In the genomic region with DNA sequence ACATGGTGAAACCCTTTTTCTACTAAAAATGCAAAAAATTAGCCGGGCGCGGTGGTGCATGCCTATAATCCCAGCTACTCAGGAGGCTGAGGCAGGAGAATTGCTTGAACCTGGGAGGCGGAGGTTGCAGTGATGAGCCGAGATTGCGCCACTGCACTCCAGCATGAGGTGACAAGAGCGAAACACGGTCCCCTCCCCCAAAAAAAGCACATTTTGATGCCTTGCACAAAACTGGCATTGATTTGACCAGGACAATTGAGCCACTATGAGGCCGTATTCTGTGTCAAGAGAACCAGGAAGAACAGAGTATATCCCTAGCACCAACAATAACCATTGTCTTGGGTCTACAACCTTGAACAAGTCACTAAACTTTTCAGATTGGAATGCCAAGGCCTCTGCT, we compare ENCODE assay signal across 1 cellular context.
TF ChIP-seq lines count a peak whose summit lies in the region.

No MANE protein-coding gene starts in this region.

TF ChIP-seq in H1, 55 proteins besides CTCF, POLR2A, EP300 and RAD21:
- TF ChIP-seq TAF1 (IDR thresholded peaks at IDR 0.05; ENCODE audit: low read depth, low read length) = no peak
- TF ChIP-seq, protein P1, sequence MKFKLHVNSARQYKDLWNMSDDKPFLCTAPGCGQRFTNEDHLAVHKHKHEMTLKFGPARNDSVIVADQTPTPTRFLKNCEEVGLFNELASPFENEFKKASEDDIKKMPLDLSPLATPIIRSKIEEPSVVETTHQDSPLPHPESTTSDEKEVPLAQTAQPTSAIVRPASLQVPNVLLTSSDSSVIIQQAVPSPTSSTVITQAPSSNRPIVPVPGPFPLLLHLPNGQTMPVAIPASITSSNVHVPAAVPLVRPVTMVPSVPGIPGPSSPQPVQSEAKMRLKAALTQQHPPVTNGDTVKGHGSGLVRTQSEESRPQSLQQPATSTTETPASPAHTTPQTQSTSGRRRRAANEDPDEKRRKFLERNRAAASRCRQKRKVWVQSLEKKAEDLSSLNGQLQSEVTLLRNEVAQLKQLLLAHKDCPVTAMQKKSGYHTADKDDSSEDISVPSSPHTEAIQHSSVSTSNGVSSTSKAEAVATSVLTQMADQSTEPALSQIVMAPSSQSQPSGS (IDR thresholded peaks at IDR 0.05; ENCODE audit: low read length) = no peak
- TF ChIP-seq EGR1 (IDR thresholded peaks at IDR 0.05; ENCODE audit: borderline replicate concordance, low read depth, low read length) = no peak
- TF ChIP-seq RFX5 (IDR thresholded peaks at IDR 0.05; ENCODE audit: borderline replicate concordance, low read depth, low read length) = no peak
- TF ChIP-seq SAP30 (IDR thresholded peaks at IDR 0.05; ENCODE audit: insufficient read depth, insufficient replicate concordance, low read length) = no peak
